8 cellular contexts compared by ENCODE assay signal in the genomic region with DNA sequence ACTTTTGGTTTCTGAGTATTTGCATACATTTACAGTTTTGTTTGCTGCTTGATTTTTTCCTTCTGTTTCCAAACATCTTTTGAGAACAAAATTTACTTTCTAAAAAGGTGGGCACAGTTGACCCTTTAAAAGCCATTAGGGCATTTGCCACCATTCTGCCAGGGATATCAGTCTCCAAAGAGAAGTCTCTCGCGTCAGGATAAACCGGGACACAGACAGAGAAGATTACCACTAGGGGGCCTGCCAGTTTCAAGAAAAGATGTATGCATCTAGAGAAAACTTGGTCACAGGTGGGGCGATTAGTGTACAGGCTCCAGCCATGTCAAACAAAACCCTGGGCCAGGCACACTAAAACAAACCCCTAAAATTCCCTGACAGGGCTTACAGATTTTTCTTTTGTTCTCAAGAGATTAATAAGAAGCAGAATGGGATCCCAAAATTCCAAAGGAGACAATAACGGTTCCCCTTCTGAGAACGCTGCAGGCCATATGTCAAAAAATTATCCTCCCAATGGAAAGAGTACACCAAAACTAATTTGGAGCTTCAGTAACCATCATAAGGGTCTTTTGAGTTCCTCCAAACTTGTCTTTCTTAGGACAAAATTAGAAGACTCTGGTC. TPM values are rescaled to one million over a fixed set of nuclear protein-coding genes. Genes with fewer than 3 reads are reported as not detected.
A peak's percentile ranks its signal among the peaks of the same experiment; 100 is the strongest.
DNase-seq lines count a peak whose midpoint lies in the region; ATAC-seq and TF ChIP-seq lines count a peak whose summit lies in the region.

No MANE protein-coding gene starts in this region.

- H3K4me1 ChIP-seq in Panc1 (ENCODE audit: control insufficient read depth, insufficient read depth, low read length) (no peaks in the 10 kb centered on the region), prostate gland (replicated peaks) (no peaks in the 10 kb centered on the region)

- H3K36me3 Mint-ChIP-seq in T-helper 17 cell (ENCODE audit: low read depth) = no peaks in the 10 kb centered on the region

- H3K27me3 ChIP-seq in Panc1 (ENCODE audit: control insufficient read depth, insufficient read depth, low read length) (no peaks in the 10 kb centered on the region), prostate gland (replicated peaks; ENCODE audit: insufficient read depth) (peaks cover 4% of the 10 kb centered on the region)

- in situ Hi-C loops in Panc1 (cut with HindIII; ENCODE audit: low pct_unique_long_range_greater_than_20kb, low sequenced_read_pairs) = no loop called here

- H3K27ac ChIP-seq in Panc1 (ENCODE audit: low read length) (no peak overlapping the region), prostate gland (no peak overlapping the region)

- DNase-seq in SHP77 (lab: John Stamatoyannopoulos, UW) (peak; percentile 13 to 24), SHP77 treated with DMSO at 0.1 percent for 48 hours (lab: John Stamatoyannopoulos, UW) (no peak), Panc1 (ENCODE audit: low read depth, low spot score) (peak; percentile 2), fibroblast of mammary gland (ENCODE audit: low read depth) (peak; percentile 48), prostate gland (ENCODE audit: low spot score) (peak; percentile 16), T-helper 17 cell (no peak)

- BruUV-seq in Panc1 (replicated peaks; lab: Mats Ljungman, UMichigan) = no TSS peak

- H3K9me3 ChIP-seq in Panc1 (ENCODE audit: control insufficient read depth, insufficient read depth, low read depth, low read length) (no peaks in the 10 kb centered on the region), prostate gland (no peaks in the 10 kb centered on the region), T-helper 17 cell (ENCODE audit: control insufficient read depth, low read length, poor library complexity, severe bottlenecking) (no peaks in the 10 kb centered on the region)

- H3K27ac Mint-ChIP-seq in T-helper 17 cell = no peak overlapping the region

- H3K4me3 ChIP-seq in Panc1 (ENCODE audit: low read depth in 2 of 2, low read length in 2 of 2) = no peak overlapping the region
- H3K4me3 ChIP-seq in fibroblast of mammary gland (ENCODE audit: control insufficient read depth, low read depth, low read length) = no peak overlapping the region
- H3K4me3 ChIP-seq in prostate gland = no peak overlapping the region

- TF ChIP-seq POLR2A in prostate gland (IDR thresholded peaks at IDR 0.05) = no peak

- 49% methylated on average over 6 of the region's 6 CpGs for WGBS in prostate gland

- intact Hi-C loops in Panc1 (cut with micrococcal nuclease; ENCODE audit: unreplicated experiment) = no loop called here
- intact Hi-C loops in prostate gland (cut with DNase I) = no loop called here

- H3K27me3 Mint-ChIP-seq in T-helper 17 cell = peaks cover 18% of the 10 kb centered on the region

- TF ChIP-seq CTCF in Panc1 (IDR thresholded peaks at IDR 0.05) (peak; percentile 79), fibroblast of mammary gland (conservative IDR thresholded peaks at IDR 0.05; ENCODE audit: control insufficient read depth, insufficient read depth, low read depth, low read length) (peak; percentile 63), prostate gland (IDR thresholded peaks at IDR 0.05) (peak in 3 of 4 experiments; percentile 16 to 40 (median 40))

- CTCF ChIA-PET in Panc1 (lab: Charles Lee) = no interaction called here

- no peaks in the 10 kb centered on the region for H3K36me3 ChIP-seq in Panc1 (ENCODE audit: control insufficient read depth, insufficient read depth, low read length)
- no peaks in the 10 kb centered on the region for H3K36me3 ChIP-seq in prostate gland

- H3K4me3 Mint-ChIP-seq in T-helper 17 cell = no peak overlapping the region

- peak; percentile 65 for ATAC-seq in HG03039 (IDR thresholded peaks at IDR 0.05; ENCODE audit: unreplicated experiment)
- ATAC-seq in Panc1 = peak; percentile 82
- ATAC-seq in T-helper 17 cell = no peak
- ATAC-seq in GM18868 (IDR thresholded peaks at IDR 0.05; ENCODE audit: unreplicated experiment) = no peak

- H3K4me1 Mint-ChIP-seq in T-helper 17 cell = peaks cover 3% of the 10 kb centered on the region

- POLR2A ChIA-PET in Panc1 (lab: Charles Lee) = no interaction called here

RNA-seq across cellular contexts. Expression of a gene that starts 10.7 kb away (rescaled TPM):
- total RNA-seq in Panc1 (2021; ENCODE audit: unreplicated experiment) = 0.18 TPM
- 1.0 TPM for polyA plus RNA-seq in Panc1 (2012; ENCODE audit: insufficient read length)
- 1 to 10 TPM in 1 of 2 donors, under 1 TPM in 1; 0.09 to 4.5 TPM for total RNA-seq in prostate gland
- under 1 TPM; 0.31 to 0.35 TPM for total RNA-seq in T-helper 17 cell

Comparison
In these comparisons a context has a peak if more than half of its experiments do, and no peak if none do; other contexts are left out.
1. DNase-seq: peak in SHP77 (2 of 2), Panc1 (single experiment), fibroblast of mammary gland (single experiment) and prostate gland (single experiment); none in SHP77 treated with DMSO at 0.1 percent for 48 hours (single experiment) and T-helper 17 cell (0 of 3).
2. ATAC-seq: peak in HG03039 (single experiment) and Panc1 (single experiment); none in T-helper 17 cell (single experiment) and GM18868 (single experiment).
3. Peak in every context shown above with its lines, with median percentiles within 50 percentile points of each other: CTCF ChIP-seq.